2 cellular contexts compared by ENCODE assay signal in genomic region chr1:207058878-207059867, GRCh38.
TF ChIP-seq lines count a peak whose summit lies in the region.

No MANE protein-coding gene starts in this region.

TF ChIP-seq in K562, 482 proteins besides CTCF, POLR2A, EP300 and RAD21:
- no peak for TF ChIP-seq MTA2 (IDR thresholded peaks at IDR 0.05; ENCODE audit: low read depth)
- no peak for TF ChIP-seq NR2C2 (CRISPR knock-in tag; IDR thresholded peaks at IDR 0.05)
- 0 out of 2 replicates have a peak, but pooled peaks have one; percentile 18 for TF ChIP-seq NR2C2 (tag; IDR thresholded peaks at IDR 0.05)

TF ChIP-seq in HEK293T, 16 proteins besides CTCF, POLR2A, EP300 and RAD21:
- TF ChIP-seq TARDBP (IDR thresholded peaks at IDR 0.05) (no peak), NFRKB (IDR thresholded peaks at IDR 0.05) (no peak), FOXA1 (IDR thresholded peaks at IDR 0.05) (no peak), L3MBTL2 (conservative IDR thresholded peaks at IDR 0.05) (no peak), ARNT (IDR thresholded peaks at IDR 0.05) (no peak), SUZ12 (IDR thresholded peaks at IDR 0.05) (no peak), ELF4 (IDR thresholded peaks at IDR 0.05) (no peak), PKNOX1 (IDR thresholded peaks at IDR 0.05) (no peak), ZNF384 (IDR thresholded peaks at IDR 0.05) (no peak), BHLHE40 (IDR thresholded peaks at IDR 0.05; ENCODE audit: borderline replicate concordance) (no peak), HDGF (IDR thresholded peaks at IDR 0.05; ENCODE audit: borderline replicate concordance) (no peak), SP1 (IDR thresholded peaks at IDR 0.05) (no peak), FOXK2 (IDR thresholded peaks at IDR 0.05) (no peak)
